8 cellular contexts compared by ENCODE assay signal in the genomic region with DNA sequence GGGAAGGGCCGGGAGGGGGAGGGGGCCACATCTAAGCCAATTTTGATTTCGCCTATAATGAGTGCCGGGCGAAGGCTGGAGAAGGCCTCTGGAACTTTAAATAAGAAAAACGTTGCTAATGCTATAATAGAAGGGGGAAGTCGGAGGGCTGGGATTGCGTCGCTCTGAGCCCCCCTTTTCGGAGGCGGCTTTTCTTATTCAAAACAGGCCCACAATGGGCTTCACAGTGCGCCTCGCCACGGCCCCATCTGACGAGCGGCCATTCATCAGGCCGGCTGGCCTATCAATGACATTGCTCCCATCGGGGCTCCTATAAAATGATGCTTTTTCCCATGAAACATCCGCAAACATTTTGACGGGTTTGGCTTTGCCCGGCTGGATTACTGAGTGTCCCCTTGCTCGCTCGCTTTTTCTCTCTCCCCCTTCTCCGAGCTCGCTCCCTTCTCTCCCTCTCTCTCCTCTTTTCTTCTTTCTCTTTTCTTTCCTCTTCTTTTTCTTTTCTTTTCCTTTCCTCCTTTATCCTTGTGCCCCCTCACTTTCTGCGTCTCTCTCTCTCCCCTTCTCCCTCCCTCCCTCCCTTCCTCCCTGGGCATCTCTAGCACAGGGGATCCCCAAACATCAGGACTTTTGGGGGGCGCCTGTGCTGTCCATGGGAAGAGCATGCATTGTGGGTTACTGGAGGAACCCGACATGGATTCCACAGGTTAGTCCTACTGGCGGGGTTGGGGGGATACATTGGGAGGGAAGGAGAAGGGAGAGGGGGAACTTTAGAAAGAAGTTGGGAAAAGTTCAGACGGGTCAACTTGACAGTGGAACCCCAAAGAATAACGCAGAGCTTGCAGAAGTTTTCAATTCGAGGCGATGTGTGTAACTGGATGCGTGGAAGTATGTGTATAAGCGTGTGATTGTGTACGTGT. TPM values are rescaled to one million over a fixed set of nuclear protein-coding genes. Genes with fewer than 3 reads are reported as not detected.
A peak's percentile ranks its signal among the peaks of the same experiment; 100 is the strongest.
DNase-seq lines count a peak whose midpoint lies in the region; ATAC-seq and TF ChIP-seq lines count a peak whose summit lies in the region.

A gene (plus strand): TSS at position 344 of the 917 bp plus-strand sequence. CDS start 317 bp downstream, at position 661.

- ATAC-seq in HG02610 (IDR thresholded peaks at IDR 0.05; ENCODE audit: unreplicated experiment) (no peak), HG03025 (IDR thresholded peaks at IDR 0.05; ENCODE audit: low FRiP score, unreplicated experiment) (no peak)

- WGBS in stomach, 5 donors: 2 to 6% (median 3%) methylated on average over 33 to 35 of the region's 35 CpGs

- no peak for DNase-seq in activated CD4-positive, alpha-beta T cell treated with anti-CD3 and anti-CD28 coated beads, Interleukin-2, amount 10 ng/mL, durations not matched to agents 24 days and 14 days
- DNase-seq in activated CD4-positive, alpha-beta T cell treated with anti-CD3 and anti-CD28 coated beads for 4 hours: no peak
- no peak for DNase-seq in activated T-helper 2 cell treated with anti-CD3 and anti-CD28 coated beads, Interferon-gamma antibody, Interleukin-2, Interleukin-4, amounts not matched to agents 10 μg/mL and 5 μg/mL and 100 μg/mL, durations not matched to agents 14 hours and 24 hours and 36 hours (ENCODE audit: low spot score)
- DNase-seq in iPS-NIHi11 (ENCODE audit: low spot score) (peak; percentile 44), stomach (no peak), SW480 (ENCODE audit: low spot score) (no peak)

- peaks cover 85% of the 10 kb centered on the region for H3K27me3 Mint-ChIP-seq in activated CD4-positive, alpha-beta T cell treated with anti-CD3 and anti-CD28 coated beads, Interleukin-2, amount 10 ng/mL, durations not matched to agents 24 days and 14 days
- peaks cover 82% of the 10 kb centered on the region for H3K27me3 Mint-ChIP-seq in activated T-helper 2 cell treated with anti-CD3 and anti-CD28 coated beads, Interferon-gamma antibody, Interleukin-2, Interleukin-4, amounts not matched to agents 10 μg/mL and 5 μg/mL and 100 μg/mL, durations not matched to agents 14 hours and 24 hours and 36 hours (ENCODE audit: low read depth)

- intact Hi-C loops in activated CD4-positive, alpha-beta T cell treated with anti-CD3 and anti-CD28 coated beads, Interleukin-2, amount 10 ng/mL, durations not matched to agents 24 days and 14 days (cut with micrococcal nuclease): loop anchor here (10.0 kb wide), 1 partner anchor 332 kb away; no protein-coding TSS in a partner anchor
- intact Hi-C loops in activated T-helper 2 cell treated with anti-CD3 and anti-CD28 coated beads, Interferon-gamma antibody, Interleukin-2, Interleukin-4, amounts not matched to agents 10 μg/mL and 5 μg/mL and 100 μg/mL, durations not matched to agents 14 hours and 24 hours and 36 hours (cut with micrococcal nuclease): loop anchor here (10.0 kb wide), 1 partner anchor 262 kb away; no protein-coding TSS in a partner anchor
- intact Hi-C loops in stomach (cut with DNase I; ENCODE audit: low total_unique reads): no loop called here

- H3K4me3 ChIP-seq in stomach: peak within 1 kb of the TSS; percentile 33 to 51 (median 41)

- H3K36me3 ChIP-seq in stomach: no peaks in the 10 kb centered on the region

- no peaks in the 10 kb centered on the region for H3K9me3 Mint-ChIP-seq in activated CD4-positive, alpha-beta T cell treated with anti-CD3 and anti-CD28 coated beads, Interleukin-2, amount 10 ng/mL, durations not matched to agents 24 days and 14 days
- no peaks in the 10 kb centered on the region for H3K9me3 Mint-ChIP-seq in activated T-helper 2 cell treated with anti-CD3 and anti-CD28 coated beads, Interferon-gamma antibody, Interleukin-2, Interleukin-4, amounts not matched to agents 10 μg/mL and 5 μg/mL and 100 μg/mL, durations not matched to agents 14 hours and 24 hours and 36 hours

- H3K9me3 ChIP-seq in stomach: no peaks in the 10 kb centered on the region

- peaks cover 48 to 99% (median 90%) of the 10 kb centered on the region in 3 donors for H3K27me3 ChIP-seq in stomach

- H3K27ac ChIP-seq in stomach: no peak within 1 kb of the TSS

- peak within 1 kb of the TSS; percentile 33 for H3K4me3 Mint-ChIP-seq in activated CD4-positive, alpha-beta T cell treated with anti-CD3 and anti-CD28 coated beads, Interleukin-2, amount 10 ng/mL, durations not matched to agents 24 days and 14 days
- peak within 1 kb of the TSS; percentile 41 for H3K4me3 Mint-ChIP-seq in activated T-helper 2 cell treated with anti-CD3 and anti-CD28 coated beads, Interferon-gamma antibody, Interleukin-2, Interleukin-4, amounts not matched to agents 10 μg/mL and 5 μg/mL and 100 μg/mL, durations not matched to agents 14 hours and 24 hours and 36 hours (ENCODE audit: low read depth)

- peaks cover 42 to 74% (median 59%) of the 10 kb centered on the region in 4 donors for H3K4me1 ChIP-seq in stomach

- H3K27ac Mint-ChIP-seq in activated CD4-positive, alpha-beta T cell treated with anti-CD3 and anti-CD28 coated beads, Interleukin-2, amount 10 ng/mL, durations not matched to agents 24 days and 14 days: no peak within 1 kb of the TSS
- no peak within 1 kb of the TSS for H3K27ac Mint-ChIP-seq in activated T-helper 2 cell treated with anti-CD3 and anti-CD28 coated beads, Interferon-gamma antibody, Interleukin-2, Interleukin-4, amounts not matched to agents 10 μg/mL and 5 μg/mL and 100 μg/mL, durations not matched to agents 14 hours and 24 hours and 36 hours

- no peak for TF ChIP-seq EP300 in stomach (IDR thresholded peaks at IDR 0.05)

- H3K4me1 Mint-ChIP-seq in activated CD4-positive, alpha-beta T cell treated with anti-CD3 and anti-CD28 coated beads, Interleukin-2, amount 10 ng/mL, durations not matched to agents 24 days and 14 days: peaks cover 8% of the 10 kb centered on the region
- peaks cover 15% of the 10 kb centered on the region for H3K4me1 Mint-ChIP-seq in activated T-helper 2 cell treated with anti-CD3 and anti-CD28 coated beads, Interferon-gamma antibody, Interleukin-2, Interleukin-4, amounts not matched to agents 10 μg/mL and 5 μg/mL and 100 μg/mL, durations not matched to agents 14 hours and 24 hours and 36 hours (ENCODE audit: low read depth)

- TF ChIP-seq CTCF in stomach (IDR thresholded peaks at IDR 0.05): no peak

- TF ChIP-seq POLR2A in stomach (IDR thresholded peaks at IDR 0.05): no peak

- H3K36me3 Mint-ChIP-seq in activated CD4-positive, alpha-beta T cell treated with anti-CD3 and anti-CD28 coated beads, Interleukin-2, amount 10 ng/mL, durations not matched to agents 24 days and 14 days (ENCODE audit: low read depth): no peaks in the 10 kb centered on the region
- no peaks in the 10 kb centered on the region for H3K36me3 Mint-ChIP-seq in activated T-helper 2 cell treated with anti-CD3 and anti-CD28 coated beads, Interferon-gamma antibody, Interleukin-2, Interleukin-4, amounts not matched to agents 10 μg/mL and 5 μg/mL and 100 μg/mL, durations not matched to agents 14 hours and 24 hours and 36 hours (ENCODE audit: low read depth)

RNA-seq across cellular contexts. Expression of the gene that starts here (rescaled TPM):
- not detected in 2 replicates for total RNA-seq in activated CD4-positive, alpha-beta T cell treated with anti-CD3 and anti-CD28 coated beads, Interleukin-2, amount 10 ng/mL, durations not matched to agents 24 days and 14 days
- total RNA-seq in activated T-helper 2 cell treated with anti-CD3 and anti-CD28 coated beads, Interferon-gamma antibody, Interleukin-2, Interleukin-4, amounts not matched to agents 10 μg/mL and 5 μg/mL and 100 μg/mL, durations not matched to agents 14 hours and 24 hours and 36 hours: not detected in 2 replicates
- not detected for total RNA-seq in stomach
- not detected for polyA plus RNA-seq in stomach
